8 cellular contexts compared by ENCODE assay signal in genomic region chr12:14257734-14258467, GRCh38.
A peak's percentile ranks its signal among the peaks of the same experiment; 100 is the strongest.
DNase-seq lines count a peak whose midpoint lies in the region; ATAC-seq lines count a peak whose summit lies in the region.

No MANE protein-coding gene starts in this region.

- peaks cover 25 to 61% (median 50%) of the 10 kb centered on the region in 11 experiments; a peak in 21 of 22 replicates for H3K9me3 ChIP-seq in BLaER1 treated with 17β-estradiol and CSF1 and Interleukin-3, amounts not matched to agents 10 nM and 100 nM (replicated peaks in 1 of 11)
- H3K9me3 ChIP-seq in HUES48 (ENCODE audit: control insufficient read depth, insufficient read depth, low read length) (no peaks in the 10 kb centered on the region; the same call in 1 of the 2 replicates), esophagus (ENCODE audit: control insufficient read depth in 2 of 2, insufficient read depth in 1 of 2, low read depth in 1 of 2, low read length in 1 of 2) (no peaks in the 10 kb centered on the region), muscle layer of duodenum (ENCODE audit: control insufficient read depth in 1 of 2, low read length in 2 of 2) (peaks cover 0 to 3% of the 10 kb centered on the region in 2 donors)

- H3K4me1 ChIP-seq in BLaER1 treated with 17β-estradiol and CSF1 and Interleukin-3, amounts not matched to agents 10 nM and 100 nM, result peaks cover 52 to 94% (median 74%) of the 10 kb centered on the region in 10 experiments
- H3K4me1 ChIP-seq in HUES48 (ENCODE audit: control insufficient read depth, insufficient read depth, low read length) (peaks cover 52% of the 10 kb centered on the region), esophagus (ENCODE audit: control insufficient read depth in 2 of 2, insufficient read depth in 2 of 2, low read length in 1 of 2) (peaks cover 0 to 15% of the 10 kb centered on the region in 2 donors), muscle layer of duodenum (ENCODE audit: control insufficient read depth in 1 of 2, insufficient read depth in 2 of 2, low read length in 2 of 2) (peaks cover 20 to 49% of the 10 kb centered on the region in 2 donors)

- H3K9ac ChIP-seq in BLaER1 treated with 17β-estradiol and CSF1 and Interleukin-3, amounts not matched to agents 10 nM and 100 nM, result peak overlapping the region; percentile 77 to 88 (median 83); a peak in 21 of 22 replicates
- peak overlapping the region; percentile 42 for H3K9ac ChIP-seq in HUES48 (ENCODE audit: low read depth, low read length)

- H3K4me2 ChIP-seq in BLaER1 treated with 17β-estradiol and CSF1 and Interleukin-3, amounts not matched to agents 10 nM and 100 nM, result peak overlapping the region; percentile 51 to 89 (median 71)

- peaks cover 0 to 10% (median 0%) of the 10 kb centered on the region in 11 experiments; a peak in 3 of 22 replicates for H3K36me3 ChIP-seq in BLaER1 treated with 17β-estradiol and CSF1 and Interleukin-3, amounts not matched to agents 10 nM and 100 nM
- H3K36me3 ChIP-seq in HUES48 (ENCODE audit: control insufficient read depth, insufficient read depth, low read length) (no peaks in the 10 kb centered on the region), esophagus (ENCODE audit: control insufficient read depth in 2 of 2, insufficient read depth in 2 of 2, low read length in 1 of 2) (no peaks in the 10 kb centered on the region), muscle layer of duodenum (ENCODE audit: control insufficient read depth in 1 of 2, insufficient read depth in 2 of 2, low read length in 2 of 2) (no peaks in the 10 kb centered on the region)

- DNase-seq in OCI-M1 (lab: John Stamatoyannopoulos, UW), result peak; percentile 100
- peak; percentile 68 for DNase-seq in activated T-cell treated with anti-CD3 and anti-CD28 coated beads, Interleukin-2, amount 50 U/mL, for 1 hour
- DNase-seq in stimulated activated CD8-positive, alpha-beta memory T cell treated with anti-CD3 and anti-CD28 coated beads, Interleukin-7, amount 100 ng/mL, for 1 hour (ENCODE audit: low read depth in 2 of 2), result peak; percentile 50 to 67

- peak overlapping the region; percentile 94 to 99 (median 96) for H3K27ac ChIP-seq in BLaER1 treated with 17β-estradiol and CSF1 and Interleukin-3, amounts not matched to agents 10 nM and 100 nM
- H3K27ac ChIP-seq in HUES48 (ENCODE audit: low read depth, low read length) (peak overlapping the region; percentile 98), esophagus (ENCODE audit: low read depth in 2 of 2, low read length in 1 of 2) (peak overlapping the region; percentile 86 to 94), muscle layer of duodenum (ENCODE audit: low read length) (peak overlapping the region; percentile 86)

- H3K27me3 ChIP-seq in BLaER1 treated with 17β-estradiol and CSF1 and Interleukin-3, amounts not matched to agents 10 nM and 100 nM, result no peaks in the 10 kb centered on the region
- H3K27me3 ChIP-seq in HUES48 (ENCODE audit: control insufficient read depth, insufficient read depth, low read length) (no peaks in the 10 kb centered on the region), esophagus (ENCODE audit: control insufficient read depth in 1 of 2, insufficient read depth in 2 of 2, low read length in 2 of 2) (no peaks in the 10 kb centered on the region), muscle layer of duodenum (ENCODE audit: low read depth, low read length) (no peaks in the 10 kb centered on the region)

- H3K4me3 ChIP-seq in BLaER1 treated with 17β-estradiol and CSF1 and Interleukin-3, amounts not matched to agents 10 nM and 100 nM, result peak overlapping the region in 6 of 10 experiments; percentile 1 to 32 (median 26); a peak in 7 of 20 replicates
- peak overlapping the region; percentile 25 for H3K4me3 ChIP-seq in HUES48 (ENCODE audit: low read depth, low read length)
- H3K4me3 ChIP-seq in esophagus (ENCODE audit: low read depth in 1 of 2, low read length in 2 of 2), result no peak overlapping the region
- H3K4me3 ChIP-seq in muscle layer of duodenum (ENCODE audit: low read depth in 1 of 2, low read length in 2 of 2), result peak overlapping the region; percentile 15 to 28

- WGBS in esophagus, 2 donors, result 20 to 22% methylated on average over 13 of the region's 13 CpGs

- ATAC-seq in GM19438 (IDR thresholded peaks at IDR 0.05; ENCODE audit: low read depth, unreplicated experiment), result peak; percentile 45

- no peaks in the 10 kb centered on the region for H4K20me1 ChIP-seq in BLaER1 treated with 17β-estradiol and CSF1 and Interleukin-3, amounts not matched to agents 10 nM and 100 nM

Comparison
In these comparisons a context has a peak if more than half of its experiments do, and no peak if none do; other contexts are left out.
1. H3K4me3 ChIP-seq: peak in BLaER1 treated with 17β-estradiol and CSF1 and Interleukin-3, amounts not matched to agents 10 nM and 100 nM (6 of 10), HUES48 (single experiment) and muscle layer of duodenum (2 of 2); none in esophagus (0 of 2).
2. Peak in every context shown above with its lines, with median percentiles within 50 percentile points of each other: H3K27ac ChIP-seq and DNase-seq.